In genomic region chr11:82782825-82783374, GRCh38 we compare ENCODE assay signal across 2 cellular contexts.
TF ChIP-seq lines count a peak whose summit lies in the region.

No MANE protein-coding gene starts in this region.

TF ChIP-seq in IMR-90, 13 proteins besides CTCF, POLR2A, EP300 and RAD21:
- TF ChIP-seq ELK1 (IDR thresholded peaks at IDR 0.05; ENCODE audit: borderline replicate concordance, low read depth, low read length), result no peak
- TF ChIP-seq CEBPB (IDR thresholded peaks at IDR 0.05; ENCODE audit: low read depth, low read length), result peak; percentile 47

TF ChIP-seq in GM12878, 131 proteins besides CTCF, POLR2A, EP300 and RAD21:
- no peak for TF ChIP-seq RUNX3 (IDR thresholded peaks at IDR 0.05; ENCODE audit: low read length)
- TF ChIP-seq DPF2 (IDR thresholded peaks at IDR 0.05), result no peak
- TF ChIP-seq ZNF207 (IDR thresholded peaks at IDR 0.05; ENCODE audit: borderline replicate concordance), result no peak
- no peak for TF ChIP-seq ETV6 (conservative IDR thresholded peaks at IDR 0.05 in 1 of 2, IDR thresholded peaks at IDR 0.05 in 1 of 2; ENCODE audit: borderline replicate concordance in 1 of 2, low read depth in 1 of 2)
- TF ChIP-seq ATF7 (IDR thresholded peaks at IDR 0.05; ENCODE audit: low read depth), result no peak
- TF ChIP-seq IRF3 (IDR thresholded peaks at IDR 0.05), result no peak
- no peak for TF ChIP-seq HCFC1 (IDR thresholded peaks at IDR 0.05; ENCODE audit: low read length)
- TF ChIP-seq JUNB (IDR thresholded peaks at IDR 0.05), result no peak
- no peak for TF ChIP-seq MTA3 (IDR thresholded peaks at IDR 0.05; ENCODE audit: borderline replicate concordance, low read length)
- TF ChIP-seq KDM1A (IDR thresholded peaks at IDR 0.05; ENCODE audit: borderline replicate concordance), result no peak
- no peak for TF ChIP-seq MYB (IDR thresholded peaks at IDR 0.05; ENCODE audit: borderline replicate concordance, low read depth, low read length)
- no peak for TF ChIP-seq CHD2 (IDR thresholded peaks at IDR 0.05; ENCODE audit: borderline replicate concordance, low read depth, low read length)
- no peak for TF ChIP-seq NR2F1 (conservative IDR thresholded peaks at IDR 0.05)
- no peak for TF ChIP-seq BCLAF1 (IDR thresholded peaks at IDR 0.05)
